ENCODE assay signal across 23 cellular contexts in the genomic region with DNA sequence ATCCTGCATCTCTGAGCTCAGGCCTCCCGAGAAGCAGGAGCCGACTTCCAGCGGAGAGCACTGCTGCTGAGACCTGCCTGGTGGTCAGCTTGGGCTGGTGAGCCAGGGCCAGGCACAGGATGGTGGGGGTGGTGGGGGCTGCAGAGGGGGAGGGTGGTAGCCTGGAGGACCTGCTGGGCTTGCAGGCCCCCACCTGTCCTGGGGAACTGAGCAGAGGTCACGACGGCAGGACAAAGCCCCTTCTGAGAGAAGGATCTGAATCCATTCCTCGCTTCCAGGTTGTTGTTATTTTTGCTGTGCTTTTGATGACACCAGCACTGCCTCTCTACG. TPM values are rescaled to one million over a fixed set of nuclear protein-coding genes. Genes with fewer than 3 reads are reported as not detected.
"Had no signal": no experiment of that assay in that cellular context is flagged by ENCODE, and none has a peak within 500 bp of the region (broad histone marks: within the 10 kb centered on the region; RNA-seq: fewer than 3 reads in every experiment).

No MANE protein-coding gene starts in this region.

- H3K27ac ChIP-seq: adrenal gland, breast epithelium, KMS-11, SJSA1 had no signal

- DNase-seq: activated CD4-positive, alpha-beta T cell treated with anti-CD3 and anti-CD28 coated beads for 48 hours; activated CD4-positive, alpha-beta T cell treated with anti-CD3 and anti-CD28 coated beads, Interleukin-2, amount 50 U/mL, for 4 hours; activated CD8-positive, alpha-beta memory T cell treated with anti-CD3 and anti-CD28 coated beads, Interleukin-2, amount 10 ng/mL, durations not matched to agents 7 days and 5 days; activated gamma-delta T cell; activated naive CD4-positive, alpha-beta T cell treated with anti-CD3 and anti-CD28 coated beads, Interleukin-2, amount 50 U/mL, for 16 hours; activated naive CD8-positive, alpha-beta T cell treated with anti-CD3 and anti-CD28 coated beads, Interleukin-2, amount 10 ng/mL, durations not matched to agents 7 days and 5 days; activated T-cell treated with anti-CD3 and anti-CD28 coated beads, Interleukin-2, amount 50 U/mL, for 24 hours; adrenal gland; anterior cingulate cortex; central memory CD4-positive, alpha-beta T cell; NCI-H1092; NCI-H1417 treated with DMSO at 0.1 percent for 48 hours; NCI-H1694; NCI-H2029 treated with DMSO at 0.1 percent for 48 hours; NCI-H510A treated with DMSO at 0.1 percent for 48 hours; SHP77; SW 1271 had no signal

- H3K4me3 Mint-ChIP-seq: activated CD8-positive, alpha-beta memory T cell treated with anti-CD3 and anti-CD28 coated beads, Interleukin-2, amount 10 ng/mL, durations not matched to agents 7 days and 5 days; activated naive CD8-positive, alpha-beta T cell treated with anti-CD3 and anti-CD28 coated beads, Interleukin-2, amount 10 ng/mL, durations not matched to agents 7 days and 5 days; activated T-cell treated with anti-CD3 and anti-CD28 coated beads, Interleukin-2, amount 50 U/mL, for 24 hours; activated T-helper 1 cell treated with anti-CD3 and anti-CD28 coated beads, Interleukin-12 subunit alpha, Interleukin-12 subunit beta, Interleukin-2, Interleukin-4 antibody, amounts not matched to agents 30 ng/mL and 10 ng/mL and 1 ng/mL, durations not matched to agents 14 hours and 24 hours and 36 hours; IgD-negative memory B cell had no signal

- H3K36me3 ChIP-seq: adrenal gland, breast epithelium, SJSA1 had no signal

- H3K4me3 ChIP-seq: adrenal gland, breast epithelium, SJSA1 had no signal

- H3K4me1 Mint-ChIP-seq: activated CD8-positive, alpha-beta memory T cell treated with anti-CD3 and anti-CD28 coated beads, Interleukin-2, amount 10 ng/mL, durations not matched to agents 7 days and 5 days; activated naive CD8-positive, alpha-beta T cell treated with anti-CD3 and anti-CD28 coated beads, Interleukin-2, amount 10 ng/mL, durations not matched to agents 7 days and 5 days; IgD-negative memory B cell had no signal

- H3K27ac Mint-ChIP-seq: activated CD8-positive, alpha-beta memory T cell treated with anti-CD3 and anti-CD28 coated beads, Interleukin-2, amount 10 ng/mL, durations not matched to agents 7 days and 5 days; activated naive CD8-positive, alpha-beta T cell treated with anti-CD3 and anti-CD28 coated beads, Interleukin-2, amount 10 ng/mL, durations not matched to agents 7 days and 5 days; activated T-cell treated with anti-CD3 and anti-CD28 coated beads, Interleukin-2, amount 50 U/mL, for 24 hours; IgD-negative memory B cell had no signal

- H3K36me3 Mint-ChIP-seq: activated CD8-positive, alpha-beta memory T cell treated with anti-CD3 and anti-CD28 coated beads, Interleukin-2, amount 10 ng/mL, durations not matched to agents 7 days and 5 days; activated naive CD8-positive, alpha-beta T cell treated with anti-CD3 and anti-CD28 coated beads, Interleukin-2, amount 10 ng/mL, durations not matched to agents 7 days and 5 days; IgD-negative memory B cell had no signal

- H3K4me1 ChIP-seq: breast epithelium, SJSA1 had no signal

- H3K27me3 ChIP-seq: adrenal gland, breast epithelium, SJSA1 had no signal

- H3K9me3 Mint-ChIP-seq: activated naive CD8-positive, alpha-beta T cell treated with anti-CD3 and anti-CD28 coated beads, Interleukin-2, amount 10 ng/mL, durations not matched to agents 7 days and 5 days; activated T-cell treated with anti-CD3 and anti-CD28 coated beads, Interleukin-2, amount 50 U/mL, for 24 hours; activated T-helper 1 cell treated with anti-CD3 and anti-CD28 coated beads, Interleukin-12 subunit alpha, Interleukin-12 subunit beta, Interleukin-2, Interleukin-4 antibody, amounts not matched to agents 30 ng/mL and 10 ng/mL and 1 ng/mL, durations not matched to agents 14 hours and 24 hours and 36 hours; IgD-negative memory B cell had no signal

- H3K9me3 ChIP-seq: adrenal gland, breast epithelium, SJSA1 had no signal

RNA-seq across cellular contexts. Expression of gene CD93, which starts 35.6 kb away (rescaled TPM):
- total RNA-seq: MCF 10A, SJSA1 had no signal
- polyA plus RNA-seq: IgD-negative memory B cell had no signal
